In genomic region chr4:2406406-2406805, GRCh38 we compare ENCODE assay signal across 23 cellular contexts. TPM values are rescaled to one million over a fixed set of nuclear protein-coding genes. Genes with fewer than 3 reads are reported as not detected.
"Had no signal": no experiment of that assay in that cellular context is flagged by ENCODE, and none has a peak within 500 bp of the region (broad histone marks: within the 10 kb centered on the region; RNA-seq: fewer than 3 reads in every experiment).

No MANE protein-coding gene starts in this region.

- ATAC-seq: activated CD8-positive, alpha-beta T cell treated with anti-CD3 and anti-CD28 coated beads, Interleukin-2, amount 10 ng/mL, durations not matched to agents 7 days and 5 days; left colon; lower lobe of right lung; mucosa of descending colon; WTC11 had no signal

- H3K9ac ChIP-seq: SK-N-SH had no signal

- H3K4me3 ChIP-seq: heart right ventricle, lower lobe of right lung, mucosa of descending colon, sigmoid colon, upper lobe of left lung had no signal

- FAIRE-seq: astrocyte, endometrium had no signal

- H3K27ac ChIP-seq: heart right ventricle, lower lobe of right lung, sigmoid colon, upper lobe of left lung had no signal

- H3K4me3 Mint-ChIP-seq: activated CD8-positive, alpha-beta T cell treated with anti-CD3 and anti-CD28 coated beads, Interleukin-2, amount 10 ng/mL, durations not matched to agents 7 days and 5 days; activated naive CD8-positive, alpha-beta T cell treated with anti-CD3 and anti-CD28 coated beads for 36 hours; activated T-helper 1 cell treated with anti-CD3 and anti-CD28 coated beads, Interleukin-12 subunit alpha, Interleukin-12 subunit beta, Interleukin-2, Interleukin-4 antibody, amounts not matched to agents 30 ng/mL and 10 ng/mL and 1 ng/mL, durations not matched to agents 14 hours and 24 hours and 36 hours; nephron progenitor cell; WTC11 had no signal

- H3K27ac Mint-ChIP-seq: activated CD8-positive, alpha-beta T cell treated with anti-CD3 and anti-CD28 coated beads, Interleukin-2, amount 10 ng/mL, durations not matched to agents 7 days and 5 days; activated naive CD8-positive, alpha-beta T cell treated with anti-CD3 and anti-CD28 coated beads for 36 hours; activated T-helper 1 cell treated with anti-CD3 and anti-CD28 coated beads, Interleukin-12 subunit alpha, Interleukin-12 subunit beta, Interleukin-2, Interleukin-4 antibody, amounts not matched to agents 30 ng/mL and 10 ng/mL and 1 ng/mL, durations not matched to agents 14 hours and 24 hours and 36 hours; nephron progenitor cell; WTC11 had no signal

- H3K27me3 ChIP-seq: upper lobe of left lung had no signal

- H3K9me3 Mint-ChIP-seq: activated naive CD8-positive, alpha-beta T cell treated with anti-CD3 and anti-CD28 coated beads for 36 hours; activated T-helper 1 cell treated with anti-CD3 and anti-CD28 coated beads, Interleukin-12 subunit alpha, Interleukin-12 subunit beta, Interleukin-2, Interleukin-4 antibody, amounts not matched to agents 30 ng/mL and 10 ng/mL and 1 ng/mL, durations not matched to agents 14 hours and 24 hours and 36 hours; nephron progenitor cell; WTC11 had no signal

- H3K36me3 Mint-ChIP-seq: activated naive CD8-positive, alpha-beta T cell treated with anti-CD3 and anti-CD28 coated beads for 36 hours; WTC11 had no signal

- H3K4me2 ChIP-seq: SK-N-SH had no signal

- H3K9me3 ChIP-seq: heart right ventricle, lower lobe of right lung, mucosa of descending colon, sigmoid colon, SK-N-SH, upper lobe of left lung had no signal

- DNase-seq: activated CD8-positive, alpha-beta T cell treated with anti-CD3 and anti-CD28 coated beads, Interleukin-2, amount 10 ng/mL, durations not matched to agents 7 days and 5 days; activated naive CD8-positive, alpha-beta T cell treated with anti-CD3 and anti-CD28 coated beads for 36 hours; cortex of kidney; heart right ventricle; islet precursor cell; left colon; lower lobe of right lung; mesendoderm; mucosa of descending colon; nephron progenitor cell; occipital lobe; sigmoid colon; SK-N-SH; stimulated activated CD4-positive, alpha-beta T cell treated with anti-CD3 and anti-CD28 coated beads, Interleukin-4, amount 100 ng/mL, for 1 hour; stimulated activated naive CD4-positive, alpha-beta T cell; T-helper 9 cell; upper lobe of left lung had no signal

- H3K36me3 ChIP-seq: heart right ventricle, lower lobe of right lung, sigmoid colon, upper lobe of left lung had no signal

RNA-seq across cellular contexts. Expression of gene CFAP99, which starts 12.3 kb away (rescaled TPM):
- total RNA-seq: activated CD8-positive, alpha-beta T cell treated with anti-CD3 and anti-CD28 coated beads, Interleukin-2, amount 10 ng/mL, durations not matched to agents 7 days and 5 days; activated naive CD8-positive, alpha-beta T cell treated with anti-CD3 and anti-CD28 coated beads for 36 hours; activated T-helper 1 cell treated with anti-CD3 and anti-CD28 coated beads, Interleukin-12 subunit alpha, Interleukin-12 subunit beta, Interleukin-2, Interleukin-4 antibody, amounts not matched to agents 30 ng/mL and 10 ng/mL and 1 ng/mL, durations not matched to agents 14 hours and 24 hours and 36 hours; astrocyte; epithelial cell of proximal tubule; fibroblast of villous mesenchyme; heart right ventricle; occipital lobe; sigmoid colon; WTC11 had no signal
- polyA plus RNA-seq: heart right ventricle had no signal
